In the genomic region with DNA sequence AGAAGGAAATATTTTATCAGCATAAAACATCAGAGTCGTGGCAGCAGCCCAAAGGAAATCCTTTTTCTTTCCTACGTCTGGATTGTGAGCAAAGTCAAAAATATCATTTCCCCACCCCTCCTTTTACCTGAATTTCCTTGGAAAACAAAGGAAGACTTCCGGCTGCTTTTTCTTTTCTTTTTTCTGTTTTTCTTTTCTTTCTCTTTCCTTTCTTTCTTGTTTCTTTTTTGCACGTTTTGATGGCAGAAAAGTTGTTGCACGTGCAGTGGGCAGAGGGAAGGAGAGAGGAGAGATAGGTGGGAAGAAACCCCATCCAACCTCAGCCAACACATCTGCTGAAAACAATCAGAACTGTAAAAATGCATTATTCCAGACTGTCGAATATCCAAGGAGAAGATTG, we compare ENCODE assay signal across 8 cellular contexts. TPM values are rescaled to one million over a fixed set of nuclear protein-coding genes. Genes with fewer than 3 reads are reported as not detected.
DNase-seq lines count a peak whose midpoint lies in the region; ATAC-seq and TF ChIP-seq lines count a peak whose summit lies in the region.

No MANE protein-coding gene starts in this region.

- in situ Hi-C loops in brain microvascular endothelial cell (cut with HindIII; ENCODE audit: low pct_ligation_motif_present, low sequenced_read_pairs) = no loop called here
- in situ Hi-C loops in transverse colon (cut with MboI; ENCODE audit: low pct_ligation_motif_present in 1 of 4, low pct_unique_long_range_greater_than_20kb in 1 of 4, low sequenced_read_pairs in 3 of 4) = no loop called here

- no peaks in the 10 kb centered on the region for H3K9me3 Mint-ChIP-seq in activated T-cell treated with anti-CD3 and anti-CD28 coated beads, Interleukin-2, amount 50 U/mL, for 4 hours
- no peaks in the 10 kb centered on the region for H3K9me3 Mint-ChIP-seq in memory B cell

- peak overlapping the region; percentile 84 for H3K4me3 Mint-ChIP-seq in activated T-cell treated with anti-CD3 and anti-CD28 coated beads, Interleukin-2, amount 50 U/mL, for 4 hours
- H3K4me3 Mint-ChIP-seq in memory B cell = peak overlapping the region; percentile 90

- no peak for TF ChIP-seq CTCF in brain microvascular endothelial cell (IDR thresholded peaks at IDR 0.05; ENCODE audit: low read depth, low read length, missing control alignments)
- no peak for TF ChIP-seq CTCF in transverse colon (IDR thresholded peaks at IDR 0.05)

- peak overlapping the region; percentile 90 for H3K27ac ChIP-seq in brain microvascular endothelial cell
- H3K27ac ChIP-seq in transverse colon = peak overlapping the region; percentile 94 to 96 (median 96)

- peak overlapping the region; percentile 77 for H3K27ac Mint-ChIP-seq in memory B cell

- H3K27me3 Mint-ChIP-seq in activated T-cell treated with anti-CD3 and anti-CD28 coated beads, Interleukin-2, amount 50 U/mL, for 4 hours (ENCODE audit: low read depth) = peaks cover 51% of the 10 kb centered on the region
- no peaks in the 10 kb centered on the region for H3K27me3 Mint-ChIP-seq in memory B cell

- H3K27me3 ChIP-seq in brain microvascular endothelial cell (replicated peaks) (no peaks in the 10 kb centered on the region), transverse colon (no peaks in the 10 kb centered on the region)

- intact Hi-C loops in transverse colon (cut with DNase I; ENCODE audit: low total_unique reads) = loop anchor here (5.0 kb wide), 1 partner anchor 64 kb away; a partner anchor contains a TSS

- H3K36me3 Mint-ChIP-seq in activated T-cell treated with anti-CD3 and anti-CD28 coated beads, Interleukin-2, amount 50 U/mL, for 4 hours (ENCODE audit: insufficient read depth) = no peaks in the 10 kb centered on the region
- H3K36me3 Mint-ChIP-seq in memory B cell = no peaks in the 10 kb centered on the region

- H3K4me3 ChIP-seq in brain microvascular endothelial cell (ENCODE audit: low read depth, low read length) (peak overlapping the region; percentile 85), transverse colon (peak overlapping the region; percentile 18 to 81 (median 65))

- H3K4me1 Mint-ChIP-seq in activated T-cell treated with anti-CD3 and anti-CD28 coated beads, Interleukin-2, amount 50 U/mL, for 4 hours (ENCODE audit: low read depth) = peaks cover 19% of the 10 kb centered on the region
- peaks cover 44% of the 10 kb centered on the region for H3K4me1 Mint-ChIP-seq in memory B cell

- TF ChIP-seq EP300 in transverse colon (IDR thresholded peaks at IDR 0.05; ENCODE audit: low read depth) = no peak

- no peak for DNase-seq in activated T-cell treated with anti-CD3 and anti-CD28 coated beads, Interleukin-2, amount 50 U/mL, for 4 hours
- DNase-seq in activated T-cell treated with anti-CD3 and anti-CD28 coated beads for 4 hours = no peak
- DNase-seq in brain microvascular endothelial cell = no peak
- DNase-seq in memory B cell (ENCODE audit: low spot score in 2 of 2) = no peak
- DNase-seq in transverse colon = no peak
- DNase-seq in NCI-H1694 (lab: John Stamatoyannopoulos, UW) = no peak

- no peaks in the 10 kb centered on the region for H3K36me3 ChIP-seq in brain microvascular endothelial cell (replicated peaks)
- H3K36me3 ChIP-seq in transverse colon = no peaks in the 10 kb centered on the region

- peaks cover 0 to 30% (median 7%) of the 10 kb centered on the region in 4 donors for H3K4me1 ChIP-seq in transverse colon

- no peak for TF ChIP-seq POLR2A in transverse colon (IDR thresholded peaks at IDR 0.05)

- WGBS in transverse colon (ENCODE audit: low coverage in 1 of 2), 2 donors = 0% methylated on average over 3 to 6 of the region's 6 CpGs

- no peak for ATAC-seq in activated T-cell treated with anti-CD3 and anti-CD28 coated beads, Interleukin-2, amount 50 U/mL, for 4 hours
- ATAC-seq in memory B cell (ENCODE audit: low read depth) (no peak), GM18511 (IDR thresholded peaks at IDR 0.05; ENCODE audit: unreplicated experiment) (no peak), HG03460 (IDR thresholded peaks at IDR 0.05; ENCODE audit: unreplicated experiment) (no peak)

- no peaks in the 10 kb centered on the region for H3K9me3 ChIP-seq in transverse colon

RNA-seq across cellular contexts. Expression of a gene that starts 0.5 kb away (rescaled TPM):
- total RNA-seq in activated T-cell treated with anti-CD3 and anti-CD28 coated beads, Interleukin-2, amount 50 U/mL, for 4 hours = 1 to 10 TPM; 1.5 to 3.9 (median 2.3) TPM
- total RNA-seq in transverse colon = 100 to 1,000 TPM; 131 to 388 (median 345) TPM

Comparison
In these comparisons a context has a peak if more than half of its experiments do, and no peak if none do; other contexts are left out.
1. RNA of a gene that starts 0.5 kb away (total RNA-seq): 131 to 388 TPM in transverse colon; 1.5 to 3.9 TPM in activated T-cell treated with anti-CD3 and anti-CD28 coated beads, Interleukin-2, amount 50 U/mL, for 4 hours; every median in the first group is over 10 times any median in the second.